ENCODE assay signal across 11 cellular contexts in genomic region chr6:37142047-37142614, GRCh38. TPM values are rescaled to one million over a fixed set of nuclear protein-coding genes. Genes with fewer than 3 reads are reported as not detected.
DNase-seq lines count a peak whose midpoint lies in the region; ATAC-seq, FAIRE-seq and TF ChIP-seq lines count a peak whose summit lies in the region.
"Had no signal": no experiment of that assay in that cellular context is flagged by ENCODE, and none has a peak within 500 bp of the region (broad histone marks: within the 10 kb centered on the region; RNA-seq: fewer than 3 reads in every experiment).

No MANE protein-coding gene starts in this region.

- no peaks in the 10 kb centered on the region for H3K79me2 ChIP-seq in OCI-LY1 (ENCODE audit: insufficient read depth, low read length)

- H3K9me3 ChIP-seq in OCI-LY1 (ENCODE audit: low read length): no peaks in the 10 kb centered on the region
- H3K9me3 ChIP-seq in effector memory CD4-positive, alpha-beta T cell (ENCODE audit: control insufficient read depth, low read length): no peaks in the 10 kb centered on the region
- no peaks in the 10 kb centered on the region for H3K9me3 ChIP-seq in prostate gland
- H3K9me3 ChIP-seq in MG63: no peaks in the 10 kb centered on the region

- DNase-seq in effector memory CD4-positive, alpha-beta T cell: no peak
- DNase-seq in prostate gland (ENCODE audit: low spot score) (no peak), MG63 (no peak), SKM-1 treated with dmso at 0.1 percent for 144 hours (lab: John Stamatoyannopoulos, UW; ENCODE audit: unreplicated experiment) (no peak)
- DNase-seq: activated naive CD8-positive, alpha-beta T cell treated with anti-CD3 and anti-CD28 coated beads, Interleukin-2, amount 10 ng/mL, durations not matched to agents 7 days and 5 days; NCI-H526 had no signal

- 43% methylated on average over 4 of the region's 4 CpGs for WGBS in prostate gland

- no peak for TF ChIP-seq POLR2A in prostate gland (IDR thresholded peaks at IDR 0.05)

- ATAC-seq in GM19351 (IDR thresholded peaks at IDR 0.05; ENCODE audit: unreplicated experiment) (no peak), GM19467 (IDR thresholded peaks at IDR 0.05; ENCODE audit: unreplicated experiment) (no peak)
- ATAC-seq: left lobe of liver had no signal

- peak overlapping the region; percentile 33; the same call in 1 of the 2 replicates for H3K9ac ChIP-seq in OCI-LY1 (ENCODE audit: low read length)

- peak; percentile 98 for FAIRE-seq in G401.6 (lab: Jason Lieb, UNC)

- H3K36me3 ChIP-seq in OCI-LY1 (ENCODE audit: insufficient read depth, low read length) (no peaks in the 10 kb centered on the region), prostate gland (no peaks in the 10 kb centered on the region), MG63 (no peaks in the 10 kb centered on the region)
- no peaks in the 10 kb centered on the region for H3K36me3 ChIP-seq in effector memory CD4-positive, alpha-beta T cell (ENCODE audit: control insufficient read depth, insufficient read depth, low read length)

- no peaks in the 10 kb centered on the region for H3K9me2 ChIP-seq in OCI-LY1 (ENCODE audit: low read depth, low read length)

- no peaks in the 10 kb centered on the region for H3K27me3 ChIP-seq in OCI-LY1 (ENCODE audit: insufficient read depth, low read length)
- H3K27me3 ChIP-seq in effector memory CD4-positive, alpha-beta T cell (replicated peaks; ENCODE audit: control insufficient read depth, insufficient read depth, low read length, poor library complexity, severe bottlenecking): no peaks in the 10 kb centered on the region
- no peaks in the 10 kb centered on the region for H3K27me3 ChIP-seq in prostate gland (replicated peaks; ENCODE audit: insufficient read depth)
- no peaks in the 10 kb centered on the region for H3K27me3 ChIP-seq in MG63

- H3K4me2 ChIP-seq in OCI-LY1 (ENCODE audit: low read length): peak overlapping the region; percentile 23; the same call in 1 of the 2 replicates

- peaks cover 12% of the 10 kb centered on the region; the same call in 1 of the 2 replicates for H3F3A ChIP-seq in OCI-LY1 (ENCODE audit: insufficient read depth, low read length)

- H2AFZ ChIP-seq in OCI-LY1 (ENCODE audit: low read length): no peak overlapping the region

- H3K27ac ChIP-seq in OCI-LY1 (ENCODE audit: low read depth, low read length, poor library complexity, severe bottlenecking): peak overlapping the region; percentile 94
- peak overlapping the region; percentile 33 for H3K27ac ChIP-seq in effector memory CD4-positive, alpha-beta T cell (ENCODE audit: insufficient read depth, low read length, poor library complexity, severe bottlenecking)
- peak overlapping the region; percentile 40 to 45 for H3K27ac ChIP-seq in prostate gland

- H4K20me1 ChIP-seq in OCI-LY1 (ENCODE audit: insufficient read depth, low read length): no peaks in the 10 kb centered on the region

- intact Hi-C loops in prostate gland (cut with DNase I): no loop called here

- TF ChIP-seq CTCF in OCI-LY1 (IDR thresholded peaks at IDR 0.05; ENCODE audit: low read length) (no peak), prostate gland (IDR thresholded peaks at IDR 0.05) (no peak)

- H3K4me3 ChIP-seq in OCI-LY1 (ENCODE audit: low read depth, low read length, poor library complexity, severe bottlenecking): no peak overlapping the region
- H3K4me3 ChIP-seq in effector memory CD4-positive, alpha-beta T cell (ENCODE audit: insufficient read depth, low read depth, low read length, poor library complexity, severe bottlenecking): no peak overlapping the region
- H3K4me3 ChIP-seq in prostate gland: no peak overlapping the region
- no peak overlapping the region for H3K4me3 ChIP-seq in MG63

- peaks cover 62% of the 10 kb centered on the region for H3K4me1 ChIP-seq in OCI-LY1 (ENCODE audit: insufficient read depth, low read length, severe bottlenecking)
- peaks cover 10% of the 10 kb centered on the region for H3K4me1 ChIP-seq in effector memory CD4-positive, alpha-beta T cell (ENCODE audit: control insufficient read depth, insufficient read depth, low read length, poor library complexity, severe bottlenecking)
- H3K4me1 ChIP-seq in prostate gland (replicated peaks): no peaks in the 10 kb centered on the region

RNA-seq across cellular contexts. Expression of gene PIM1, which starts 27.8 kb away (rescaled TPM):
- total RNA-seq in prostate gland: 10 to 100 TPM in 1 of 2 donors, 1 to 10 TPM in 1; 4.8 to 35.3 TPM
- 13.0 and 18.9 TPM in 2 replicates for total RNA-seq in MG63 (2014; rRNA removed; shearing (Covaris generic); ENCODE audit: low replicate concordance)

Comparison
In these comparisons a context has a peak if more than half of its experiments do, and no peak if none do; other contexts are left out.
1. H3K27ac ChIP-seq: peak in every context shown above with its lines; median percentile 94 in OCI-LY1; 42 in prostate gland; 33 in effector memory CD4-positive, alpha-beta T cell.